8 cellular contexts compared by ENCODE assay signal in genomic region chr19:45862564-45863334, GRCh38. TPM values are rescaled to one million over a fixed set of nuclear protein-coding genes. Genes with fewer than 3 reads are reported as not detected.
A peak's percentile ranks its signal among the peaks of the same experiment; 100 is the strongest.
DNase-seq lines count a peak whose midpoint lies in the region; ATAC-seq and TF ChIP-seq lines count a peak whose summit lies in the region.

SYMPK (minus strand) TSS chr19:45863147; CDS start chr19:45854495, 8,652 bp downstream.

- peak within 1 kb of the TSS; percentile 81 for H3K4me2 ChIP-seq in PC-9

- TSS peak; percentile 95 for BruUV-seq in PC-9 (replicated peaks; lab: Mats Ljungman, UMichigan)

- DNase-seq in DMS114 treated with DMSO at 0.1 percent for 48 hours (lab: John Stamatoyannopoulos, UW; ENCODE audit: unreplicated experiment), result peak; percentile 93
- peak; percentile 97 for DNase-seq in Jurkat, Clone E6-1 (ENCODE audit: low read depth, low spot score)
- peak; percentile 97 for DNase-seq in PC-9
- peak; percentile 96 for DNase-seq in activated T-cell treated with anti-CD3 and anti-CD28 coated beads, Interleukin-2, amount 50 U/mL, for 1 hour
- peak; percentile 91 for DNase-seq in epithelial cell of prostate (ENCODE audit: low read depth, low spot score)
- DNase-seq in mucosa of gallbladder (ENCODE audit: low spot score), result peak; percentile 99
- DNase-seq in stimulated activated CD8-positive, alpha-beta memory T cell treated with anti-CD3 and anti-CD28 coated beads, Interleukin-4, amount 100 ng/mL, for 4 hours (ENCODE audit: low read depth in 2 of 2, low spot score in 1 of 2), result peak; percentile 94 to 99

- peak within 1 kb of the TSS; percentile 91 for H2AFZ ChIP-seq in PC-9

- H3K36me3 ChIP-seq in PC-9 (ENCODE audit: low read depth), result peaks cover 14% of the 10 kb centered on the region; the same call in 1 of the 2 replicates

- POLR2A ChIA-PET in PC-9 (lab: Charles Lee; ENCODE audit: unreplicated experiment), result interaction anchor here (0.5 to 1.0 kb wide), 9 partner anchors 40 to 408 kb away, joined by 3 to 10 read pairs (median 4); partner anchors contain the start of genes CCDC61 and MYPOP

- H3K79me2 ChIP-seq in PC-9 (ENCODE audit: low read depth), result peaks cover 47% of the 10 kb centered on the region

- TF ChIP-seq CTCF in PC-9 (conservative IDR thresholded peaks at IDR 0.05), result no peak; the same call in 1 of the 2 replicates

- peaks cover 8% of the 10 kb centered on the region; the same call in 1 of the 2 replicates for H4K20me1 ChIP-seq in PC-9 (ENCODE audit: insufficient read depth)

- peaks cover 15% of the 10 kb centered on the region for H3K4me1 ChIP-seq in PC-9 (replicated peaks; ENCODE audit: insufficient read depth)

- H3K9me2 ChIP-seq in PC-9 (ENCODE audit: insufficient read depth), result no peaks in the 10 kb centered on the region

- H3F3A ChIP-seq in PC-9 (ENCODE audit: insufficient read depth, low read depth), result peaks cover 19% of the 10 kb centered on the region; the same call in 1 of the 2 replicates

- H3K27me3 ChIP-seq in PC-9 (ENCODE audit: insufficient read depth, low read depth), result peaks cover 41% of the 10 kb centered on the region

- peak; percentile 80 for ATAC-seq in GM21576 (IDR thresholded peaks at IDR 0.05; ENCODE audit: unreplicated experiment)

- CTCF ChIA-PET in PC-9 (lab: Charles Lee), result interaction anchor here (0.7 to 1.5 kb wide), 5 partner anchors 20 to 214 kb away, joined by 3 to 6 read pairs (median 4); no protein-coding TSS in a partner anchor

- H3K27ac ChIP-seq in PC-9 (peak within 1 kb of the TSS; percentile 30), epithelial cell of prostate (peak within 1 kb of the TSS; percentile 78)

- peak within 1 kb of the TSS; percentile 98 for H3K4me3 ChIP-seq in Jurkat, Clone E6-1 (ENCODE audit: low read length)
- peak within 1 kb of the TSS; percentile 67 for H3K4me3 ChIP-seq in PC-9

- no peaks in the 10 kb centered on the region for H3K9me3 ChIP-seq in PC-9 (ENCODE audit: insufficient read depth, low read depth)

- intact Hi-C loops in PC-9 (cut with micrococcal nuclease; ENCODE audit: unreplicated experiment), result loop anchor here (1.0 to 10.0 kb wide), 3 partner anchors 24 to 402 kb away; partner anchors contain the start of gene IRF2BP1

RNA-seq across cellular contexts. Expression of gene SYMPK, which starts in this region (rescaled TPM):
- 133 TPM for polyA plus RNA-seq in Jurkat, Clone E6-1 (2012; ENCODE audit: insufficient read depth, insufficient read length)
- total RNA-seq in PC-9 (2021), result 85.5 and 121 TPM in 2 replicates
- 72.6 TPM for total RNA-seq in mucosa of gallbladder

Comparison
In these comparisons a context has a peak if more than half of its experiments do, and no peak if none do; other contexts are left out.
1. Peak in every context shown above with its lines: DNase-seq, ATAC-seq, H3K4me3 ChIP-seq and H3K27ac ChIP-seq.